ENCODE assay signal across 9 cellular contexts in genomic region chr3:49238274-49239127, GRCh38. TPM values are rescaled to one million over a fixed set of nuclear protein-coding genes. Genes with fewer than 3 reads are reported as not detected.
DNase-seq lines count a peak whose midpoint lies in the region; ATAC-seq, FAIRE-seq and TF ChIP-seq lines count a peak whose summit lies in the region.
"Had no signal": no experiment of that assay in that cellular context is flagged by ENCODE, and none has a peak within 500 bp of the region (broad histone marks: within the 10 kb centered on the region; RNA-seq: fewer than 3 reads in every experiment).

No MANE protein-coding gene starts in this region.

- H3K27ac Mint-ChIP-seq in activated T-helper 1 cell treated with anti-CD3 and anti-CD28 coated beads, Interleukin-12 subunit alpha, Interleukin-12 subunit beta, Interleukin-2, Interleukin-4 antibody, amounts not matched to agents 30 ng/mL and 10 ng/mL and 1 ng/mL, durations not matched to agents 14 hours and 24 hours and 36 hours = no peak overlapping the region
- H3K27ac Mint-ChIP-seq in activated CD4-positive, alpha-beta T cell treated with anti-CD3 and anti-CD28 coated beads, Interleukin-2, amount 10 ng/mL, durations not matched to agents 24 days and 14 days = no peak overlapping the region

- no peak for TF ChIP-seq CTCF in RWPE2 (IDR thresholded peaks at IDR 0.05; ENCODE audit: poor library complexity, severe bottlenecking)
- no peak for TF ChIP-seq CTCF in pancreas (IDR thresholded peaks at IDR 0.05)

- intact Hi-C loops in pancreas (cut with DNase I) = no loop called here
- intact Hi-C loops in activated T-helper 1 cell treated with anti-CD3 and anti-CD28 coated beads, Interleukin-12 subunit alpha, Interleukin-12 subunit beta, Interleukin-2, Interleukin-4 antibody, amounts not matched to agents 30 ng/mL and 10 ng/mL and 1 ng/mL, durations not matched to agents 14 hours and 24 hours and 36 hours (cut with micrococcal nuclease) = no loop called here
- intact Hi-C loops in activated CD4-positive, alpha-beta T cell treated with anti-CD3 and anti-CD28 coated beads, Interleukin-2, amount 10 ng/mL, durations not matched to agents 24 days and 14 days (cut with micrococcal nuclease) = no loop called here

- 53 to 54% methylated on average over 9 of the region's 9 CpGs for WGBS in pancreas, 2 donors
- WGBS in small intestine, 3 donors = 55 to 59% (median 57%) methylated on average over 9 of the region's 9 CpGs

- H3K4me1 ChIP-seq in RWPE2 (ENCODE audit: insufficient read depth, poor library complexity, severe bottlenecking) = peaks cover 13% of the 10 kb centered on the region
- no peaks in the 10 kb centered on the region for H3K4me1 ChIP-seq in pancreas
- no peaks in the 10 kb centered on the region for H3K4me1 ChIP-seq in small intestine (ENCODE audit: control insufficient read depth in 2 of 2, insufficient read depth in 1 of 2, low read depth in 1 of 2, low read length in 1 of 2)

- H3K4me3 ChIP-seq in RWPE2 (ENCODE audit: severe bottlenecking) (no peak overlapping the region), pancreas (no peak overlapping the region), small intestine (ENCODE audit: low read depth in 1 of 2, low read length in 2 of 2) (no peak overlapping the region)

- peak; percentile 98 for ATAC-seq in RWPE2 (ENCODE audit: low read depth)
- peak; percentile 65 to 91 (median 80) for ATAC-seq in pancreas
- no peak for ATAC-seq in HG02642 (IDR thresholded peaks at IDR 0.05; ENCODE audit: poor library complexity, unreplicated experiment)

- DNase-seq in ELF-1 (ENCODE audit: low read depth, low spot score) (peak; percentile 86), RWPE2 (ENCODE audit: low spot score) (peak; percentile 74), fibroblast of peridontal ligament (ENCODE audit: extremely low read depth) (peak; percentile 58), pancreas (peak in 2 of 6 donors; percentile 14 to 58), small intestine (no peak)
- no peak for DNase-seq in activated T-helper 1 cell treated with anti-CD3 and anti-CD28 coated beads, Interleukin-12 subunit alpha, Interleukin-12 subunit beta, Interleukin-2, Interleukin-4 antibody, amounts not matched to agents 30 ng/mL and 10 ng/mL and 1 ng/mL, durations not matched to agents 14 hours and 24 hours and 36 hours (ENCODE audit: low spot score)
- no peak for DNase-seq in activated CD4-positive, alpha-beta T cell treated with anti-CD3 and anti-CD28 coated beads, Interleukin-2, amount 10 ng/mL, durations not matched to agents 24 days and 14 days
- DNase-seq: NCI-H69 had no signal

- no peaks in the 10 kb centered on the region for H3K36me3 Mint-ChIP-seq in activated T-helper 1 cell treated with anti-CD3 and anti-CD28 coated beads, Interleukin-12 subunit alpha, Interleukin-12 subunit beta, Interleukin-2, Interleukin-4 antibody, amounts not matched to agents 30 ng/mL and 10 ng/mL and 1 ng/mL, durations not matched to agents 14 hours and 24 hours and 36 hours (ENCODE audit: low read depth)
- H3K36me3 Mint-ChIP-seq in activated CD4-positive, alpha-beta T cell treated with anti-CD3 and anti-CD28 coated beads, Interleukin-2, amount 10 ng/mL, durations not matched to agents 24 days and 14 days (ENCODE audit: low read depth) = peaks cover 2% of the 10 kb centered on the region

- H3K9me3 Mint-ChIP-seq in activated T-helper 1 cell treated with anti-CD3 and anti-CD28 coated beads, Interleukin-12 subunit alpha, Interleukin-12 subunit beta, Interleukin-2, Interleukin-4 antibody, amounts not matched to agents 30 ng/mL and 10 ng/mL and 1 ng/mL, durations not matched to agents 14 hours and 24 hours and 36 hours = peaks cover 25% of the 10 kb centered on the region
- H3K9me3 Mint-ChIP-seq in activated CD4-positive, alpha-beta T cell treated with anti-CD3 and anti-CD28 coated beads, Interleukin-2, amount 10 ng/mL, durations not matched to agents 24 days and 14 days = peaks cover 10% of the 10 kb centered on the region

- H3K36me3 ChIP-seq in RWPE2 (ENCODE audit: low read depth) = no peaks in the 10 kb centered on the region
- no peaks in the 10 kb centered on the region for H3K36me3 ChIP-seq in pancreas
- no peaks in the 10 kb centered on the region for H3K36me3 ChIP-seq in small intestine (ENCODE audit: control insufficient read depth in 2 of 2, insufficient read depth in 2 of 2, low read length in 2 of 2)

- H3K27me3 Mint-ChIP-seq in activated T-helper 1 cell treated with anti-CD3 and anti-CD28 coated beads, Interleukin-12 subunit alpha, Interleukin-12 subunit beta, Interleukin-2, Interleukin-4 antibody, amounts not matched to agents 30 ng/mL and 10 ng/mL and 1 ng/mL, durations not matched to agents 14 hours and 24 hours and 36 hours (ENCODE audit: insufficient read depth) = peaks cover 3% of the 10 kb centered on the region
- H3K27me3 Mint-ChIP-seq in activated CD4-positive, alpha-beta T cell treated with anti-CD3 and anti-CD28 coated beads, Interleukin-2, amount 10 ng/mL, durations not matched to agents 24 days and 14 days = no peaks in the 10 kb centered on the region

- FAIRE-seq in pancreas (lab: Jason Lieb, UNC) = no peak
- no peak for FAIRE-seq in small intestine (lab: Jason Lieb, UNC)

- peaks cover 8% of the 10 kb centered on the region for H3K9me3 ChIP-seq in RWPE2 (ENCODE audit: severe bottlenecking)
- H3K9me3 ChIP-seq in pancreas = no peaks in the 10 kb centered on the region
- H3K9me3 ChIP-seq in small intestine (ENCODE audit: control insufficient read depth, low read depth) = no peaks in the 10 kb centered on the region

- H3K27me3 ChIP-seq in RWPE2 (ENCODE audit: insufficient read depth, poor library complexity, severe bottlenecking) (no peaks in the 10 kb centered on the region), pancreas (no peaks in the 10 kb centered on the region), small intestine (ENCODE audit: control insufficient read depth in 2 of 2, insufficient read depth in 2 of 2, low read length in 2 of 2) (no peaks in the 10 kb centered on the region)

- H3K27ac ChIP-seq in RWPE2 (ENCODE audit: poor library complexity, severe bottlenecking) (peak overlapping the region; percentile 84), pancreas (peak overlapping the region in 2 of 4 donors; percentile 57 to 59), small intestine (ENCODE audit: low read depth in 1 of 2, low read length in 1 of 2) (no peak overlapping the region)

- no peak overlapping the region for H3K4me3 Mint-ChIP-seq in activated T-helper 1 cell treated with anti-CD3 and anti-CD28 coated beads, Interleukin-12 subunit alpha, Interleukin-12 subunit beta, Interleukin-2, Interleukin-4 antibody, amounts not matched to agents 30 ng/mL and 10 ng/mL and 1 ng/mL, durations not matched to agents 14 hours and 24 hours and 36 hours
- no peak overlapping the region for H3K4me3 Mint-ChIP-seq in activated CD4-positive, alpha-beta T cell treated with anti-CD3 and anti-CD28 coated beads, Interleukin-2, amount 10 ng/mL, durations not matched to agents 24 days and 14 days

- H3K4me1 Mint-ChIP-seq in activated T-helper 1 cell treated with anti-CD3 and anti-CD28 coated beads, Interleukin-12 subunit alpha, Interleukin-12 subunit beta, Interleukin-2, Interleukin-4 antibody, amounts not matched to agents 30 ng/mL and 10 ng/mL and 1 ng/mL, durations not matched to agents 14 hours and 24 hours and 36 hours (ENCODE audit: low read depth) = no peaks in the 10 kb centered on the region
- no peaks in the 10 kb centered on the region for H3K4me1 Mint-ChIP-seq in activated CD4-positive, alpha-beta T cell treated with anti-CD3 and anti-CD28 coated beads, Interleukin-2, amount 10 ng/mL, durations not matched to agents 24 days and 14 days

RNA-seq across cellular contexts. Expression of gene C3orf62, which starts 38.5 kb away (rescaled TPM):
- 1 to 10 TPM in 4 of 6 donors, under 1 TPM in 2; 0.83 to 2.6 (median 1.5) TPM for total RNA-seq in pancreas
- polyA plus RNA-seq in pancreas (1 to 10 TPM; 4.4 to 7.2 TPM), small intestine (10 to 100 TPM in 1 of 3 donors, 1 to 10 TPM in 2; 4.5 to 11.1 (median 4.6) TPM)
- total RNA-seq in activated T-helper 1 cell treated with anti-CD3 and anti-CD28 coated beads, Interleukin-12 subunit alpha, Interleukin-12 subunit beta, Interleukin-2, Interleukin-4 antibody, amounts not matched to agents 30 ng/mL and 10 ng/mL and 1 ng/mL, durations not matched to agents 14 hours and 24 hours and 36 hours = 9.1 and 10.1 TPM in 2 replicates
- 8.0 and 9.6 TPM in 2 replicates for total RNA-seq in activated CD4-positive, alpha-beta T cell treated with anti-CD3 and anti-CD28 coated beads, Interleukin-2, amount 10 ng/mL, durations not matched to agents 24 days and 14 days

Comparison
In these comparisons a context has a peak if more than half of its experiments do, and no peak if none do; other contexts are left out.
1. DNase-seq: peak in ELF-1 (single experiment), RWPE2 (single experiment) and fibroblast of peridontal ligament (single experiment); none in small intestine (single experiment), activated T-helper 1 cell treated with anti-CD3 and anti-CD28 coated beads, Interleukin-12 subunit alpha, Interleukin-12 subunit beta, Interleukin-2, Interleukin-4 antibody, amounts not matched to agents 30 ng/mL and 10 ng/mL and 1 ng/mL, durations not matched to agents 14 hours and 24 hours and 36 hours (single experiment) and activated CD4-positive, alpha-beta T cell treated with anti-CD3 and anti-CD28 coated beads, Interleukin-2, amount 10 ng/mL, durations not matched to agents 24 days and 14 days (single experiment).